In genomic region chr6:10316327-10316726, GRCh38 we compare ENCODE assay signal across 10 cellular contexts.
DNase-seq lines count a peak whose midpoint lies in the region; TF ChIP-seq lines count a peak whose summit lies in the region.
"Had no signal": no experiment of that assay in that cellular context is flagged by ENCODE, and none has a peak within 500 bp of the region (broad histone marks: within the 10 kb centered on the region; RNA-seq: fewer than 3 reads in every experiment).

No MANE protein-coding gene starts in this region.

- TF ChIP-seq CTCF in Caco-2 (IDR thresholded peaks at IDR 0.05; ENCODE audit: insufficient read depth in 1 of 2, low read depth in 1 of 2, low read length in 1 of 2, severe bottlenecking in 1 of 2, unreplicated experiment in 1 of 2), result no peak

- no peak overlapping the region for H3K4me3 Mint-ChIP-seq in activated CD4-positive, alpha-beta T cell treated with anti-CD3 and anti-CD28 coated beads, Interleukin-2, amount 10 ng/mL, durations not matched to agents 7 days and 5 days
- no peak overlapping the region for H3K4me3 Mint-ChIP-seq in Caco-2 (ENCODE audit: unreplicated experiment)
- H3K4me3 Mint-ChIP-seq: naive B cell had no signal

- H3K27ac ChIP-seq in cingulate gyrus (ENCODE audit: low read depth, low read length) (peak overlapping the region; percentile 88), muscle layer of duodenum (ENCODE audit: low read length) (peak overlapping the region; percentile 65)

- peaks cover 5% of the 10 kb centered on the region for H3K9me3 Mint-ChIP-seq in activated CD4-positive, alpha-beta T cell treated with anti-CD3 and anti-CD28 coated beads, Interleukin-2, amount 10 ng/mL, durations not matched to agents 7 days and 5 days
- no peaks in the 10 kb centered on the region for H3K9me3 Mint-ChIP-seq in Caco-2 (ENCODE audit: unreplicated experiment)

- H3K4me1 ChIP-seq in muscle layer of duodenum (ENCODE audit: control insufficient read depth in 1 of 2, insufficient read depth in 2 of 2, low read length in 2 of 2) (peaks cover 0 to 18% of the 10 kb centered on the region in 2 donors), Caco-2 (no peaks in the 10 kb centered on the region; the same call in 1 of the 2 replicates)

- H3K36me3 Mint-ChIP-seq in activated CD4-positive, alpha-beta T cell treated with anti-CD3 and anti-CD28 coated beads, Interleukin-2, amount 10 ng/mL, durations not matched to agents 7 days and 5 days (ENCODE audit: low read depth), result no peaks in the 10 kb centered on the region
- no peaks in the 10 kb centered on the region for H3K36me3 Mint-ChIP-seq in Caco-2 (ENCODE audit: insufficient read depth, unreplicated experiment)

- CTCF ChIA-PET in activated CD4-positive, alpha-beta T cell treated with anti-CD3 and anti-CD28 coated beads, Interleukin-2, amount 10 ng/mL, durations not matched to agents 7 days and 5 days (lab: Charles Lee), result no interaction called here
- CTCF ChIA-PET in Caco-2 (lab: Charles Lee), result no interaction called here

- peak overlapping the region in 1 of 2 donors; percentile 36 for H3K4me3 ChIP-seq in muscle layer of duodenum (ENCODE audit: low read depth in 1 of 2, low read length in 2 of 2)
- no peak overlapping the region for H3K4me3 ChIP-seq in Caco-2 (ENCODE audit: low read depth, low read length)

- H3K4me1 Mint-ChIP-seq in activated CD4-positive, alpha-beta T cell treated with anti-CD3 and anti-CD28 coated beads, Interleukin-2, amount 10 ng/mL, durations not matched to agents 7 days and 5 days, result no peaks in the 10 kb centered on the region
- no peaks in the 10 kb centered on the region for H3K4me1 Mint-ChIP-seq in Caco-2 (ENCODE audit: low read depth, unreplicated experiment)
- H3K4me1 Mint-ChIP-seq: naive B cell had no signal

- no peaks in the 10 kb centered on the region for H3K9me3 ChIP-seq in muscle layer of duodenum (ENCODE audit: control insufficient read depth in 1 of 2, low read length in 2 of 2)
- no peaks in the 10 kb centered on the region for H3K9me3 ChIP-seq in Caco-2

- POLR2A ChIA-PET in activated CD4-positive, alpha-beta T cell treated with anti-CD3 and anti-CD28 coated beads, Interleukin-2, amount 10 ng/mL, durations not matched to agents 7 days and 5 days (lab: Charles Lee), result no interaction called here
- POLR2A ChIA-PET in Caco-2 (lab: Charles Lee), result no interaction called here

- in situ Hi-C loops in KBM-7 (cut with MboI; ENCODE audit: low pct_unique_long_range_greater_than_20kb, low sequenced_read_pairs), result no loop called here

- DNase-seq in AG20443 (ENCODE audit: low spot score) (peak; percentile 91), NCI-H460 (ENCODE audit: extremely low read depth, low read depth) (peak; percentile 38), KBM-7 (no peak), Caco-2 (no peak)
- DNase-seq in activated CD4-positive, alpha-beta T cell treated with anti-CD3 and anti-CD28 coated beads, Interleukin-2, amount 10 ng/mL, durations not matched to agents 7 days and 5 days, result no peak
- DNase-seq in activated naive CD4-positive, alpha-beta T cell (lab: John Stamatoyannopoulos, UW), result no peak
- DNase-seq: naive B cell, NCI-H446 treated with DMSO at 0.1 percent for 48 hours had no signal

- no peak overlapping the region for H3K27ac Mint-ChIP-seq in activated CD4-positive, alpha-beta T cell treated with anti-CD3 and anti-CD28 coated beads, Interleukin-2, amount 10 ng/mL, durations not matched to agents 7 days and 5 days
- H3K27ac Mint-ChIP-seq in Caco-2 (ENCODE audit: unreplicated experiment), result no peak overlapping the region
- H3K27ac Mint-ChIP-seq: naive B cell had no signal

- H3K27me3 Mint-ChIP-seq in activated CD4-positive, alpha-beta T cell treated with anti-CD3 and anti-CD28 coated beads, Interleukin-2, amount 10 ng/mL, durations not matched to agents 7 days and 5 days, result no peaks in the 10 kb centered on the region
- no peaks in the 10 kb centered on the region for H3K27me3 Mint-ChIP-seq in Caco-2 (ENCODE audit: insufficient read depth, unreplicated experiment)

- no peaks in the 10 kb centered on the region for H3K36me3 ChIP-seq in muscle layer of duodenum (ENCODE audit: control insufficient read depth in 1 of 2, insufficient read depth in 2 of 2, low read length in 2 of 2)
- H3K36me3 ChIP-seq in Caco-2 (ENCODE audit: control insufficient read depth, insufficient read depth, low read length), result no peaks in the 10 kb centered on the region

- BruUV-seq in Caco-2 (replicated peaks; lab: Mats Ljungman, UMichigan), result no TSS peak

- H3K27me3 ChIP-seq in muscle layer of duodenum (ENCODE audit: low read depth, low read length), result no peaks in the 10 kb centered on the region
- H3K27me3 ChIP-seq in Caco-2 (replicated peaks; ENCODE audit: control insufficient read depth, insufficient read depth, low read length), result no peaks in the 10 kb centered on the region

- intact Hi-C loops in Caco-2 (cut with micrococcal nuclease; ENCODE audit: unreplicated experiment), result no loop called here

Comparison
In these comparisons a context has a peak if more than half of its experiments do, and no peak if none do; other contexts are left out.
1. DNase-seq: peak in AG20443 (single experiment) and NCI-H460 (single experiment); none in KBM-7 (single experiment), activated CD4-positive, alpha-beta T cell treated with anti-CD3 and anti-CD28 coated beads, Interleukin-2, amount 10 ng/mL, durations not matched to agents 7 days and 5 days (single experiment), activated naive CD4-positive, alpha-beta T cell (0 of 4) and Caco-2 (0 of 2).